28 cellular contexts compared by ENCODE assay signal in genomic region chr14:40920380-40920779, GRCh38.
"Had no signal": no experiment of that assay in that cellular context is flagged by ENCODE, and none has a peak within 500 bp of the region (broad histone marks: within the 10 kb centered on the region; RNA-seq: fewer than 3 reads in every experiment).

No MANE protein-coding gene starts in this region.

- H3K27me3 ChIP-seq: colonic mucosa, dorsolateral prefrontal cortex, esophagus squamous epithelium, foreskin keratinocyte, gastrocnemius medialis, gastroesophageal sphincter, heart left ventricle, heart right ventricle, hepatocyte had no signal

- H3K4me1 ChIP-seq: colonic mucosa, esophagus squamous epithelium, foreskin keratinocyte, gastrocnemius medialis, gastroesophageal sphincter, heart left ventricle, heart right ventricle had no signal

- DNase-seq: colonic mucosa; cortex of kidney; dermis blood vessel endothelial cell; dorsolateral prefrontal cortex; effector CD4-positive, alpha-beta T cell; effector CD8-positive, alpha-beta T cell; effector memory CD4-positive, alpha-beta T cell; effector memory CD8-positive, alpha-beta T cell; endodermal cell; erythroblast; esophagus squamous epithelium; foreskin fibroblast; foreskin keratinocyte; foreskin melanocyte; gastrocnemius medialis; glutamatergic neuron; head of caudate nucleus; heart left ventricle; heart right ventricle had no signal

- H3K4me2 ChIP-seq: hepatocyte had no signal

- H3K9me3 ChIP-seq: colonic mucosa, esophagus squamous epithelium, gastrocnemius medialis, gastroesophageal sphincter had no signal

- H3K4me3 ChIP-seq: colonic mucosa, coronary artery, dorsolateral prefrontal cortex, esophagus squamous epithelium, gastrocnemius medialis, gastroesophageal sphincter, heart left ventricle, heart right ventricle, hepatocyte had no signal

- ATAC-seq: effector memory CD8-positive, alpha-beta T cell; esophagus mucosa; foreskin keratinocyte; gastrocnemius medialis; gastroesophageal sphincter; heart left ventricle; heart right ventricle had no signal

- FAIRE-seq: colon, endometrium, endothelial cell of umbilical vein, frontal cortex had no signal

- H3K27ac ChIP-seq: colonic mucosa, coronary artery, dorsolateral prefrontal cortex, epithelial cell of prostate, esophagus squamous epithelium, foreskin keratinocyte, gastrocnemius medialis, gastroesophageal sphincter, heart left ventricle, heart right ventricle, hepatocyte had no signal

- H3K79me2 ChIP-seq: hepatocyte had no signal

- H3K36me3 ChIP-seq: colonic mucosa, esophagus squamous epithelium, gastrocnemius medialis, gastroesophageal sphincter, heart left ventricle, heart right ventricle had no signal

- H2AFZ ChIP-seq: hepatocyte had no signal
